ENCODE assay signal across 1 cellular context in the genomic region with DNA sequence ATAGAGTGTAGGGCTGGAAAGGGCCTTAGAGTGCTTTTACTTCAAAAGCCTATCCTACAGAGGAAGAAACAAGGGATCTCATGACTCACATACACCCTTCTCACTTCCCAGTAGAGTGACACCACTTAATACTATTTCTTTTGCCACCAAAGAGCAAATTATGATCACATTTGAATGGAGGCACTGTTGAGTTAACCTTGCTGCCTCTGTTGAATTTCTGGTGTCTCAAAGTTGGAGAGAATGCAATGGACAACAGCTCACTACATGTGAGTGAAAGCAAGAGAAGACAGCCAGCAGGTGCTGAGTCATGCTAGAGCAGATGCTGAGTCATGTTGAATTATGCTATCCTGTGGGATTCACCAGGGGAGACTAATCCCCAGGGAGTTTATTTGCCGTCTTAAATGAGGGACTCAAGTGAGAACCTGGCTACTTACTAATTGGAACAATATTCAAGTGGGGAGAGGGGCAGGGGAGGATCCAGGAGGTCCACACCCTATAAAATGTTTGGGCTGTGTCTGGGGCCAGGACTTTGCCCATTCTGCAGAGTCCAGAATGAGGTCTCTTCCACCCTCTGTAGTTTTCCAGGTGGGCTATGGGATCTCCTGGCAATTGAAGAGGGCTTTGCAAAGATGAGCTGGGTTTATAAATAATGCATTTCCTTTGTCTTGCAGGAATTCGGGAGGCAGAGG.
A peak's percentile ranks its signal among the peaks of the same experiment; 100 is the strongest.
TF ChIP-seq lines count a peak whose summit lies in the region.

No MANE protein-coding gene starts in this region.

TF ChIP-seq in K562, 482 proteins besides CTCF, POLR2A, EP300 and RAD21 (continued from another document):
- peak; percentile 76 for TF ChIP-seq SMARCA4 (IDR thresholded peaks at IDR 0.05)
- TF ChIP-seq ZNF316 (IDR thresholded peaks at IDR 0.05), result peak; percentile 100
- no peak for TF ChIP-seq ASH1L (IDR thresholded peaks at IDR 0.05; ENCODE audit: borderline replicate concordance, low read depth, partially characterized antibody)
- TF ChIP-seq NFE2 (IDR thresholded peaks at IDR 0.05; ENCODE audit: low read depth), result peak; percentile 96
- TF ChIP-seq ZNF764 (CRISPR knock-in tag; IDR thresholded peaks at IDR 0.05; ENCODE audit: low read depth), result no peak
- TF ChIP-seq EHMT2 (IDR thresholded peaks at IDR 0.05), result peak; percentile 56; the same call in 1 of the 2 replicates
- peak; percentile 67 for TF ChIP-seq JUNB (CRISPR knock-in tag; conservative IDR thresholded peaks at IDR 0.05)
- TF ChIP-seq MAFK (IDR thresholded peaks at IDR 0.05; ENCODE audit: low read length), result peak; percentile 97
- no peak for TF ChIP-seq TBP (optimal IDR thresholded peaks at IDR 0.05; ENCODE audit: low read depth, low read length)
- peak; percentile 96 for TF ChIP-seq NFE2L1 (tag; IDR thresholded peaks at IDR 0.05; ENCODE audit: borderline replicate concordance, low read depth)
- TF ChIP-seq TAF1 (IDR thresholded peaks at IDR 0.05; ENCODE audit: control insufficient read depth, extremely low read depth, insufficient read depth, low read length, severe bottlenecking), result no peak
- TF ChIP-seq, protein P1, sequence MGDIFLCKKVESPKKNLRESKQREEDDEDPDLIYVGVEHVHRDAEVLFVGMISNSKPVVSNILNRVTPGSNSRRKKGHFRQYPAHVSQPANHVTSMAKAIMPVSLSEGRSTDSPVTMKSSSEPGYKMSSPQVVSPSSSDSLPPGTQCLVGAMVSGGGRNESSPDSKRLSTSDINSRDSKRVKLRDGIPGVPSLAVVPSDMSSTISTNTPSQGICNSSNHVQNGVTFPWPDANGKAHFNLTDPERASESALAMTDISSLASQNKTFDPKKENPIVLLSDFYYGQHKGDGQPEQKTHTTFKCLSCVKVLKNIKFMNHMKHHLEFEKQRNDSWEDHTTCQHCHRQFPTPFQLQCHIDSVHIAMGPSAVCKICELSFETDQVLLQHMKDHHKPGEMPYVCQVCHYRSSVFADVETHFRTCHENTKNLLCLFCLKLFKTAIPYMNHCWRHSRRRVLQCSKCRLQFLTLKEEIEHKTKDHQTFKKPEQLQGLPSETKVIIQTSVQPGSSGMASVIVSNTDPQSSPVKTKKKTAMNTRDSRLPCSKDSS (IDR thresholded peaks at IDR 0.05; ENCODE audit: low read depth, partially characterized antibody), result no peak
- TF ChIP-seq, protein P2, sequence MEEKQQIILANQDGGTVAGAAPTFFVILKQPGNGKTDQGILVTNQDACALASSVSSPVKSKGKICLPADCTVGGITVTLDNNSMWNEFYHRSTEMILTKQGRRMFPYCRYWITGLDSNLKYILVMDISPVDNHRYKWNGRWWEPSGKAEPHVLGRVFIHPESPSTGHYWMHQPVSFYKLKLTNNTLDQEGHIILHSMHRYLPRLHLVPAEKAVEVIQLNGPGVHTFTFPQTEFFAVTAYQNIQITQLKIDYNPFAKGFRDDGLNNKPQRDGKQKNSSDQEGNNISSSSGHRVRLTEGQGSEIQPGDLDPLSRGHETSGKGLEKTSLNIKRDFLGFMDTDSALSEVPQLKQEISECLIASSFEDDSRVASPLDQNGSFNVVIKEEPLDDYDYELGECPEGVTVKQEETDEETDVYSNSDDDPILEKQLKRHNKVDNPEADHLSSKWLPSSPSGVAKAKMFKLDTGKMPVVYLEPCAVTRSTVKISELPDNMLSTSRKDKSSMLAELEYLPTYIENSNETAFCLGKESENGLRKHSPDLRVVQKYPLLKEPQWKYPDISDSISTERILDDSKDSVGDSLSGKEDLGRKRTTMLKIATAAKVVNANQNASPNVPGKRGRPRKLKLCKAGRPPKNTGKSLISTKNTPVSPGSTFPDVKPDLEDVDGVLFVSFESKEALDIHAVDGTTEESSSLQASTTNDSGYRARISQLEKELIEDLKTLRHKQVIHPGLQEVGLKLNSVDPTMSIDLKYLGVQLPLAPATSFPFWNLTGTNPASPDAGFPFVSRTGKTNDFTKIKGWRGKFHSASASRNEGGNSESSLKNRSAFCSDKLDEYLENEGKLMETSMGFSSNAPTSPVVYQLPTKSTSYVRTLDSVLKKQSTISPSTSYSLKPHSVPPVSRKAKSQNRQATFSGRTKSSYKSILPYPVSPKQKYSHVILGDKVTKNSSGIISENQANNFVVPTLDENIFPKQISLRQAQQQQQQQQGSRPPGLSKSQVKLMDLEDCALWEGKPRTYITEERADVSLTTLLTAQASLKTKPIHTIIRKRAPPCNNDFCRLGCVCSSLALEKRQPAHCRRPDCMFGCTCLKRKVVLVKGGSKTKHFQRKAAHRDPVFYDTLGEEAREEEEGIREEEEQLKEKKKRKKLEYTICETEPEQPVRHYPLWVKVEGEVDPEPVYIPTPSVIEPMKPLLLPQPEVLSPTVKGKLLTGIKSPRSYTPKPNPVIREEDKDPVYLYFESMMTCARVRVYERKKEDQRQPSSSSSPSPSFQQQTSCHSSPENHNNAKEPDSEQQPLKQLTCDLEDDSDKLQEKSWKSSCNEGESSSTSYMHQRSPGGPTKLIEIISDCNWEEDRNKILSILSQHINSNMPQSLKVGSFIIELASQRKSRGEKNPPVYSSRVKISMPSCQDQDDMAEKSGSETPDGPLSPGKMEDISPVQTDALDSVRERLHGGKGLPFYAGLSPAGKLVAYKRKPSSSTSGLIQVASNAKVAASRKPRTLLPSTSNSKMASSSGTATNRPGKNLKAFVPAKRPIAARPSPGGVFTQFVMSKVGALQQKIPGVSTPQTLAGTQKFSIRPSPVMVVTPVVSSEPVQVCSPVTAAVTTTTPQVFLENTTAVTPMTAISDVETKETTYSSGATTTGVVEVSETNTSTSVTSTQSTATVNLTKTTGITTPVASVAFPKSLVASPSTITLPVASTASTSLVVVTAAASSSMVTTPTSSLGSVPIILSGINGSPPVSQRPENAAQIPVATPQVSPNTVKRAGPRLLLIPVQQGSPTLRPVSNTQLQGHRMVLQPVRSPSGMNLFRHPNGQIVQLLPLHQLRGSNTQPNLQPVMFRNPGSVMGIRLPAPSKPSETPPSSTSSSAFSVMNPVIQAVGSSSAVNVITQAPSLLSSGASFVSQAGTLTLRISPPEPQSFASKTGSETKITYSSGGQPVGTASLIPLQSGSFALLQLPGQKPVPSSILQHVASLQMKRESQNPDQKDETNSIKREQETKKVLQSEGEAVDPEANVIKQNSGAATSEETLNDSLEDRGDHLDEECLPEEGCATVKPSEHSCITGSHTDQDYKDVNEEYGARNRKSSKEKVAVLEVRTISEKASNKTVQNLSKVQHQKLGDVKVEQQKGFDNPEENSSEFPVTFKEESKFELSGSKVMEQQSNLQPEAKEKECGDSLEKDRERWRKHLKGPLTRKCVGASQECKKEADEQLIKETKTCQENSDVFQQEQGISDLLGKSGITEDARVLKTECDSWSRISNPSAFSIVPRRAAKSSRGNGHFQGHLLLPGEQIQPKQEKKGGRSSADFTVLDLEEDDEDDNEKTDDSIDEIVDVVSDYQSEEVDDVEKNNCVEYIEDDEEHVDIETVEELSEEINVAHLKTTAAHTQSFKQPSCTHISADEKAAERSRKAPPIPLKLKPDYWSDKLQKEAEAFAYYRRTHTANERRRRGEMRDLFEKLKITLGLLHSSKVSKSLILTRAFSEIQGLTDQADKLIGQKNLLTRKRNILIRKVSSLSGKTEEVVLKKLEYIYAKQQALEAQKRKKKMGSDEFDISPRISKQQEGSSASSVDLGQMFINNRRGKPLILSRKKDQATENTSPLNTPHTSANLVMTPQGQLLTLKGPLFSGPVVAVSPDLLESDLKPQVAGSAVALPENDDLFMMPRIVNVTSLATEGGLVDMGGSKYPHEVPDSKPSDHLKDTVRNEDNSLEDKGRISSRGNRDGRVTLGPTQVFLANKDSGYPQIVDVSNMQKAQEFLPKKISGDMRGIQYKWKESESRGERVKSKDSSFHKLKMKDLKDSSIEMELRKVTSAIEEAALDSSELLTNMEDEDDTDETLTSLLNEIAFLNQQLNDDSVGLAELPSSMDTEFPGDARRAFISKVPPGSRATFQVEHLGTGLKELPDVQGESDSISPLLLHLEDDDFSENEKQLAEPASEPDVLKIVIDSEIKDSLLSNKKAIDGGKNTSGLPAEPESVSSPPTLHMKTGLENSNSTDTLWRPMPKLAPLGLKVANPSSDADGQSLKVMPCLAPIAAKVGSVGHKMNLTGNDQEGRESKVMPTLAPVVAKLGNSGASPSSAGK (IDR thresholded peaks at IDR 0.05), result 0 out of 2 replicates have a peak, but pooled peaks have one; percentile 15
- TF ChIP-seq DPF2 (IDR thresholded peaks at IDR 0.05), result peak; percentile 82
- TF ChIP-seq POLR2AphosphoS5 (IDR thresholded peaks at IDR 0.05; ENCODE audit: control insufficient read depth, insufficient read depth, low read depth, low read length), result no peak
- peak; percentile 90 for TF ChIP-seq FOSL1 (tag; conservative IDR thresholded peaks at IDR 0.05)
- peak; percentile 3; the same call in 1 of the 2 replicates for TF ChIP-seq CBFA2T3 (IDR thresholded peaks at IDR 0.05)
- TF ChIP-seq POU5F1 (IDR thresholded peaks at IDR 0.05; ENCODE audit: borderline replicate concordance, low read depth, low read length, partially characterized antibody), result no peak
- 0 out of 2 replicates have a peak, but pooled peaks have one; percentile 65 for TF ChIP-seq JUND (IDR thresholded peaks at IDR 0.05; ENCODE audit: borderline replicate concordance, low read depth, low read length)
- peak; percentile 78; the same call in 2 of the 3 replicates for TF ChIP-seq JUND (tag; IDR thresholded peaks at IDR 0.05; ENCODE audit: borderline replicate concordance, low read depth, low read length)
- peak; percentile 45 for TF ChIP-seq ZFP36 (IDR thresholded peaks at IDR 0.05; ENCODE audit: low read depth, low read length, partially characterized antibody)
